Comparison of ENCODE assay signal across 26 cellular contexts in the genomic region with DNA sequence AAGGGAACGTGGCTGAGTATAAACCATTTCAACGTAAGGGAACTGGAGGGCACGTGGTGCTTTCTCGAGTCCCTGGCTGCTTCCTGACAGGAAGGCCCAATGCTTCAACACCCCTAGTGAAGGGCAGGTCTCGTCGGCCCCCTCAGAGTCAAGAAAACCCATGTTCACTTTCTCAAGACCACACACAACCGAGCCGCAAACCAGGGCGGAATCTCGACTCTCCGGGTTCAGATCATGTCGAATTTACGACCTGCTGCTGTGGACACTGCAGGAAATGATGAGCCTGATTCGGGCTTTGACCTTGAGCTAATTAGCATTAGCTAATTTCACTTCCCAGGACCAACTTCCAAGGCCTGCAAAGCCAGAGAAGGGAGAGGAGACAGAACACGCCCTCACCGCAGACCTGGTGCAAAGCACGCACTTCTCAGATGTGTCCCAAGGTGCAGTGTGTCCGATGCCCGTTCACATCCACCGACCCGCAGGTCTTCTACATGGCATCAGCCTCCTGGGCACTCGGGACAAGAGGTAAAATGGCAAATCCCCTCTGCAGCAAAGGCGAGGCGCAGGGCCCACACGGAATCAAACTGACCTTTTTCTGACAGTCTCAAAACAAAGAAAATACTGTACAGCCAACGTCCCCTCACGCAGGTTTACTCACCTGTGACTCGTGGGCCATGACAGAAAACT.
"Had no signal": no experiment of that assay in that cellular context is flagged by ENCODE, and none has a peak within 500 bp of the region (broad histone marks: within the 10 kb centered on the region; RNA-seq: fewer than 3 reads in every experiment).

No MANE protein-coding gene starts in this region.

- H3K9me3 ChIP-seq: breast epithelium, SJCRH30, SK-N-SH had no signal

- H3K27me3 Mint-ChIP-seq: activated naive CD8-positive, alpha-beta T cell treated with anti-CD3 and anti-CD28 coated beads for 36 hours had no signal

- H3K4me1 ChIP-seq: breast epithelium had no signal

- H3K4me1 Mint-ChIP-seq: activated naive CD4-positive, alpha-beta T cell treated with anti-CD3 and anti-CD28 coated beads, Interleukin-2, amount 10 ng/mL, durations not matched to agents 7 days and 5 days; activated naive CD8-positive, alpha-beta T cell treated with anti-CD3 and anti-CD28 coated beads for 36 hours had no signal

- H3K36me3 ChIP-seq: breast epithelium, SJCRH30, WERI-Rb-1 had no signal

- H3K27ac ChIP-seq: breast epithelium, RWPE1, SJCRH30, WERI-Rb-1 had no signal

- H3K36me3 Mint-ChIP-seq: activated naive CD4-positive, alpha-beta T cell treated with anti-CD3 and anti-CD28 coated beads, Interleukin-2, amount 10 ng/mL, durations not matched to agents 7 days and 5 days; activated naive CD8-positive, alpha-beta T cell treated with anti-CD3 and anti-CD28 coated beads for 36 hours had no signal

- H3K4me2 ChIP-seq: SK-N-SH had no signal

- H3K9me3 Mint-ChIP-seq: activated CD8-positive, alpha-beta T cell treated with anti-CD3 and anti-CD28 coated beads for 36 hours; activated naive CD4-positive, alpha-beta T cell treated with anti-CD3 and anti-CD28 coated beads, Interleukin-2, amount 10 ng/mL, durations not matched to agents 7 days and 5 days; activated naive CD8-positive, alpha-beta T cell treated with anti-CD3 and anti-CD28 coated beads for 36 hours; activated T-cell treated with anti-CD3 and anti-CD28 coated beads, Interleukin-2, amount 50 U/mL, for 72 hours; activated T-helper 2 cell treated with anti-CD3 and anti-CD28 coated beads, Interferon-gamma antibody, Interleukin-2, Interleukin-4, amounts not matched to agents 10 μg/mL and 5 μg/mL and 100 μg/mL, durations not matched to agents 14 hours and 24 hours and 36 hours; T-helper 2 cell treated with Interferon-gamma antibody and Interleukin-4, amounts not matched to agents 5 μg/mL and 100 μg/mL, for 36 hours had no signal

- H3K9ac ChIP-seq: SK-N-SH had no signal

- DNase-seq: activated CD4-positive, alpha-beta T cell treated with anti-CD3 and anti-CD28 coated beads for 4 hours; activated CD8-positive, alpha-beta memory T cell treated with anti-CD3 and anti-CD28 coated beads, Interleukin-2, amount 50 U/mL, for 4 hours; activated CD8-positive, alpha-beta T cell treated with anti-CD3 and anti-CD28 coated beads for 36 hours; activated gamma-delta T cell treated with Interleukin-2 at 50 U/mL for 16 hours; activated naive CD4-positive, alpha-beta T cell treated with anti-CD3 and anti-CD28 coated beads, Interleukin-2, amount 10 ng/mL, durations not matched to agents 7 days and 5 days; activated naive CD8-positive, alpha-beta T cell treated with anti-CD3 and anti-CD28 coated beads for 36 hours; activated T-cell treated with anti-CD3 and anti-CD28 coated beads, Interleukin-2, amount 50 U/mL, for 72 hours; anterior cingulate cortex; Kasumi-1; KBM-7; NCI-H1694; NCI-H2029; NCI-H2107; NCI-H345; NCI-H510A; NCI-H526 treated with DMSO at 0.1 percent for 48 hours; NCI-H82; Right ventricle myocardium superior; SJCRH30; SK-N-SH; SW 1271; WERI-Rb-1 had no signal

- H3K4me3 ChIP-seq: breast epithelium, SJCRH30 had no signal

- H3K27ac Mint-ChIP-seq: activated CD8-positive, alpha-beta T cell treated with anti-CD3 and anti-CD28 coated beads for 36 hours; activated naive CD4-positive, alpha-beta T cell treated with anti-CD3 and anti-CD28 coated beads, Interleukin-2, amount 10 ng/mL, durations not matched to agents 7 days and 5 days; activated naive CD8-positive, alpha-beta T cell treated with anti-CD3 and anti-CD28 coated beads for 36 hours; activated T-cell treated with anti-CD3 and anti-CD28 coated beads, Interleukin-2, amount 50 U/mL, for 72 hours; activated T-helper 2 cell treated with anti-CD3 and anti-CD28 coated beads, Interferon-gamma antibody, Interleukin-2, Interleukin-4, amounts not matched to agents 10 μg/mL and 5 μg/mL and 100 μg/mL, durations not matched to agents 14 hours and 24 hours and 36 hours; T-helper 2 cell treated with Interferon-gamma antibody and Interleukin-4, amounts not matched to agents 5 μg/mL and 100 μg/mL, for 36 hours had no signal

- H3K27me3 ChIP-seq: breast epithelium, SJCRH30 had no signal

- H3K4me3 Mint-ChIP-seq: activated CD8-positive, alpha-beta T cell treated with anti-CD3 and anti-CD28 coated beads for 36 hours; activated naive CD4-positive, alpha-beta T cell treated with anti-CD3 and anti-CD28 coated beads, Interleukin-2, amount 10 ng/mL, durations not matched to agents 7 days and 5 days; activated naive CD8-positive, alpha-beta T cell treated with anti-CD3 and anti-CD28 coated beads for 36 hours; activated T-cell treated with anti-CD3 and anti-CD28 coated beads, Interleukin-2, amount 50 U/mL, for 72 hours; T-helper 2 cell treated with Interferon-gamma antibody and Interleukin-4, amounts not matched to agents 5 μg/mL and 100 μg/mL, for 36 hours had no signal
